ENCODE assay signal across 8 cellular contexts in genomic region chr1:24413350-24414163, GRCh38. TPM values are rescaled to one million over a fixed set of nuclear protein-coding genes. Genes with fewer than 3 reads are reported as not detected.
DNase-seq lines count a peak whose midpoint lies in the region; ATAC-seq and TF ChIP-seq lines count a peak whose summit lies in the region.

STPG1 (minus strand) TSS chr1:24413782; CDS start chr1:24401388, 12,394 bp downstream.

- H3K9me3 ChIP-seq in PC-3 (ENCODE audit: low read length): no peaks in the 10 kb centered on the region
- no peaks in the 10 kb centered on the region for H3K9me3 ChIP-seq in esophagus (ENCODE audit: control insufficient read depth in 2 of 2, insufficient read depth in 1 of 2, low read depth in 1 of 2, low read length in 1 of 2)
- no peaks in the 10 kb centered on the region for H3K9me3 ChIP-seq in mucosa of descending colon

- DNase-seq in DMS79 (lab: John Stamatoyannopoulos, UW) (peak; percentile 75), HUDEP-2 (lab: John Stamatoyannopoulos, UW; ENCODE audit: unreplicated experiment in 76 of 76) (peak in 75 of 76 experiments; percentile 19 to 92 (median 77)), PC-3 (peak; percentile 98), mucosa of descending colon (peak; percentile 88 to 92 (median 91))
- peak; percentile 64 for DNase-seq in activated T-cell treated with anti-CD3 and anti-CD28 coated beads, Interleukin-2, amount 50 U/mL, for 4 hours
- peak; percentile 68 to 72 for DNase-seq in stimulated activated CD8-positive, alpha-beta memory T cell treated with anti-CD3 and anti-CD28 coated beads, Interleukin-2, amount 100 ng/mL, for 48 hours (ENCODE audit: low read depth in 2 of 2)

- whole genome bisulfite sequencing in esophagus, 2 donors: 4 to 5% methylated on average over 48 of the region's 48 CpGs

- no peaks in the 10 kb centered on the region for H4K20me1 ChIP-seq in PC-3 (ENCODE audit: low read length)

- H3K4me1 Mint-ChIP-seq in activated T-cell treated with anti-CD3 and anti-CD28 coated beads, Interleukin-2, amount 50 U/mL, for 4 hours (ENCODE audit: low read depth): peaks cover 54% of the 10 kb centered on the region

- H3K27ac ChIP-seq in PC-3 (ENCODE audit: low read length): peak within 1 kb of the TSS; percentile 84
- H3K27ac ChIP-seq in esophagus (ENCODE audit: low read depth in 2 of 2, low read length in 1 of 2): peak within 1 kb of the TSS; percentile 69 to 78

- H3K36me3 Mint-ChIP-seq in activated T-cell treated with anti-CD3 and anti-CD28 coated beads, Interleukin-2, amount 50 U/mL, for 4 hours (ENCODE audit: insufficient read depth): peaks cover 2% of the 10 kb centered on the region

- intact Hi-C loops in PC-3 (cut with micrococcal nuclease) (loop anchor here (2.0 kb wide), 1 partner anchor 19 kb away; no protein-coding TSS in a partner anchor), mucosa of descending colon (cut with DNase I, micrococcal nuclease) (no loop called here)

- CTCF ChIA-PET in PC-3 (lab: Charles Lee): interaction anchor here (0.6 to 1.1 kb wide), 3 partner anchors 98 to 211 kb away, joined by 3 to 4 read pairs (median 3); no protein-coding TSS in a partner anchor

- peaks cover 76% of the 10 kb centered on the region for H3K4me1 ChIP-seq in PC-3 (ENCODE audit: insufficient read depth, low read length)
- peaks cover 0 to 4% of the 10 kb centered on the region in 2 donors for H3K4me1 ChIP-seq in esophagus (ENCODE audit: control insufficient read depth in 2 of 2, insufficient read depth in 2 of 2, low read length in 1 of 2)
- peaks cover 53% of the 10 kb centered on the region for H3K4me1 ChIP-seq in mucosa of descending colon (ENCODE audit: low read depth)

- H3K79me2 ChIP-seq in PC-3 (ENCODE audit: low read length): peaks cover 51% of the 10 kb centered on the region

- H3F3A ChIP-seq in PC-3 (ENCODE audit: low read length, unreplicated experiment): peaks cover 4% of the 10 kb centered on the region

- peak within 1 kb of the TSS; percentile 81 for H3K9ac ChIP-seq in PC-3 (ENCODE audit: low read length)

- peak; percentile 24 for ATAC-seq in PC-3
- ATAC-seq in activated T-cell treated with anti-CD3 and anti-CD28 coated beads, Interleukin-2, amount 50 U/mL, for 4 hours: peak; percentile 33 to 39
- peak; percentile 68 for ATAC-seq in mucosa of descending colon
- no peak for ATAC-seq in GM21528 (IDR thresholded peaks at IDR 0.05; ENCODE audit: low FRiP score, unreplicated experiment)

- H3K4me3 Mint-ChIP-seq in activated T-cell treated with anti-CD3 and anti-CD28 coated beads, Interleukin-2, amount 50 U/mL, for 4 hours: peak within 1 kb of the TSS; percentile 87

- TF ChIP-seq CTCF in PC-3 (conservative IDR thresholded peaks at IDR 0.05; ENCODE audit: low read depth, low read length): no peak
- TF ChIP-seq CTCF in mucosa of descending colon (IDR thresholded peaks at IDR 0.05): no peak

- H3K27me3 Mint-ChIP-seq in activated T-cell treated with anti-CD3 and anti-CD28 coated beads, Interleukin-2, amount 50 U/mL, for 4 hours (ENCODE audit: low read depth): no peaks in the 10 kb centered on the region

- no TSS peak for BruUV-seq in PC-3 (replicated peaks; lab: Mats Ljungman, UMichigan)

- no peaks in the 10 kb centered on the region for H3K9me2 ChIP-seq in PC-3 (replicated peaks; ENCODE audit: low read length)

- H3K4me3 ChIP-seq in PC-3 (ENCODE audit: low read length) (peak within 1 kb of the TSS; percentile 74), esophagus (ENCODE audit: low read depth in 1 of 2, low read length in 2 of 2) (peak within 1 kb of the TSS; percentile 67 to 72), mucosa of descending colon (peak within 1 kb of the TSS; percentile 31)

- no peaks in the 10 kb centered on the region for H3K9me3 Mint-ChIP-seq in activated T-cell treated with anti-CD3 and anti-CD28 coated beads, Interleukin-2, amount 50 U/mL, for 4 hours

- POLR2A ChIA-PET in PC-3 (lab: Charles Lee; ENCODE audit: unreplicated experiment): interaction anchor here (0.5 kb wide), 1 partner anchor 63 kb away, joined by 5 read pairs; no protein-coding TSS in a partner anchor

- H3K4me2 ChIP-seq in PC-3 (ENCODE audit: low read length): peak within 1 kb of the TSS; percentile 91

- H3K27me3 ChIP-seq in PC-3 (ENCODE audit: low read length): no peaks in the 10 kb centered on the region
- no peaks in the 10 kb centered on the region for H3K27me3 ChIP-seq in esophagus (ENCODE audit: control insufficient read depth in 1 of 2, insufficient read depth in 2 of 2, low read length in 2 of 2)

- H3K36me3 ChIP-seq in PC-3 (ENCODE audit: low read depth, low read length) (no peaks in the 10 kb centered on the region), esophagus (ENCODE audit: control insufficient read depth in 2 of 2, insufficient read depth in 2 of 2, low read length in 1 of 2) (no peaks in the 10 kb centered on the region), mucosa of descending colon (ENCODE audit: low read depth) (no peaks in the 10 kb centered on the region)

- peak within 1 kb of the TSS; percentile 78 for H2AFZ ChIP-seq in PC-3 (ENCODE audit: low read length)

RNA-seq across cellular contexts. Expression of gene STPG1, which starts in this region (rescaled TPM):
- total RNA-seq in PC-3 (2014; rRNA removed): 12.8 and 14.9 TPM in 2 replicates
- 1 to 10 TPM; 3.2 to 4.2 (median 3.9) TPM for total RNA-seq in activated T-cell treated with anti-CD3 and anti-CD28 coated beads, Interleukin-2, amount 50 U/mL, for 4 hours
- polyA plus RNA-seq in esophagus: 1 to 10 TPM; 4.8 to 8.8 TPM
- 10 to 100 TPM; 15.9 to 25.4 (median 17.9) TPM for total RNA-seq in mucosa of descending colon
